9 cellular contexts compared by ENCODE assay signal in the genomic region with DNA sequence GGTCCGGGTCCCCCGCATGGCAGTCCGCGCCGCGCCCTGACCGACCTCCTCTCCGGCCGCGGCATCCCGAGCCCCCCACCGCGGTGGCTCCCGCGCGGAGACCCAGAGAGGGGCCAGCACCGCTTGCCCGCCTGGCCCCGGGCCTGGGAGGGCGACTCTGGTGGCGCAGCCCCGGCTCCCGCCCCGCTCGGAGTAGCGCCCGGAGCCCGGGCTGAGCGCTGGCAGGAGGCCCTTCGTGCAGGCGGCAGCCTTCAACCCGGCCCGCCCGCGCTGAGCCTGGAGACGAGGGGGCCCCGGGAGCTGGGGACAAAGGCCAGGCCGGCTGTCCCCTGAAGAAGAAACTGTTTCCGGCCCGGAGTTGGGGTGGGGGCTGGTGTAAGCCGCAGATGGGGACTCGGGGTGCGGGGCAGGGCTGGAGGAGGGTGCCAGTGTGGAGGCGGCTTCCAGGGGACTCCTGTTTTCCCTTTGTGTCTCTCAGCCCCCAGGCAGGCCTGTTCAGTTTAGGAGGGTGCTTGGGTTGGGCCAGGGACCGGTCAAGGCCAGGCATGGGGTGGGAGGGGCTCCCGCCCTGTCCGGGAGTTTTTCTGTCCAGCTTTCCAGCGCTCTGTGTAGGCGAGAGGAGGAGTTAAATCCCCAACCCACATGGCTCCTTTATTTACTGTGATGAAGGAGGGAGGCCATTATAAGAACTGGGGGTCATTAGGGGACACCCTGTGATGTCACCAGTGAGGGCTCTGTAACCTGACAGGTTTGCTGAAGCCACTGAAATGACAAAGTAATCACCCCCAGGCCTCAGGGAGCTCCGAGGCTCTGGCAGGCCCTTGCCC. TPM values are rescaled to one million over a fixed set of nuclear protein-coding genes. Genes with fewer than 3 reads are reported as not detected.
DNase-seq lines count a peak whose midpoint lies in the region; ATAC-seq, FAIRE-seq and TF ChIP-seq lines count a peak whose summit lies in the region.
"Had no signal": no experiment of that assay in that cellular context is flagged by ENCODE, and none has a peak within 500 bp of the region (broad histone marks: within the 10 kb centered on the region; RNA-seq: fewer than 3 reads in every experiment).

No MANE protein-coding gene starts in this region.

- no peak for TF ChIP-seq POLR2A in body of pancreas (IDR thresholded peaks at IDR 0.05)

- H3K4me3 ChIP-seq in body of pancreas: peak overlapping the region; percentile 15 to 64
- peak overlapping the region; percentile 9 to 52 for H3K4me3 ChIP-seq in kidney (ENCODE audit: low read length in 2 of 2)
- peak overlapping the region; percentile 84 for H3K4me3 ChIP-seq in thoracic aorta

- H3K4me1 Mint-ChIP-seq in activated naive CD4-positive, alpha-beta T cell treated with anti-CD3 and anti-CD28 coated beads, Interleukin-2, amount 50 U/mL, for 24 hours: no peaks in the 10 kb centered on the region
- peaks cover 3% of the 10 kb centered on the region for H3K4me1 Mint-ChIP-seq in activated naive CD4-positive, alpha-beta T cell treated with anti-CD3 and anti-CD28 coated beads, Interleukin-2, amount 10 ng/mL, durations not matched to agents 7 days and 5 days

- H3K4me3 Mint-ChIP-seq in activated naive CD4-positive, alpha-beta T cell treated with anti-CD3 and anti-CD28 coated beads, Interleukin-2, amount 50 U/mL, for 24 hours: peak overlapping the region; percentile 33
- no peak overlapping the region for H3K4me3 Mint-ChIP-seq in activated naive CD4-positive, alpha-beta T cell treated with anti-CD3 and anti-CD28 coated beads, Interleukin-2, amount 10 ng/mL, durations not matched to agents 7 days and 5 days

- FAIRE-seq in kidney (lab: Jason Lieb, UNC): no peak
- FAIRE-seq in urothelium cell line (lab: Jason Lieb, UNC): no peak

- TF ChIP-seq CTCF in body of pancreas (IDR thresholded peaks at IDR 0.05) (no peak), kidney (IDR thresholded peaks at IDR 0.05; ENCODE audit: borderline replicate concordance, extremely low read depth, insufficient read depth) (no peak), thoracic aorta (IDR thresholded peaks at IDR 0.05) (no peak)

- ATAC-seq in body of pancreas: peak; percentile 58
- no peak for ATAC-seq in thoracic aorta (ENCODE audit: insufficient number of reproducible peaks, low FRiP score, low read depth)
- ATAC-seq in GM18870 (IDR thresholded peaks at IDR 0.05; ENCODE audit: unreplicated experiment): no peak

- H3K27me3 ChIP-seq in body of pancreas (no peaks in the 10 kb centered on the region), thoracic aorta (replicated peaks; ENCODE audit: insufficient read depth) (no peaks in the 10 kb centered on the region)

- H3K9me3 ChIP-seq in body of pancreas (no peaks in the 10 kb centered on the region), kidney (ENCODE audit: control insufficient read depth in 1 of 2, low read length in 2 of 2) (no peaks in the 10 kb centered on the region), thoracic aorta (no peaks in the 10 kb centered on the region)

- CTCF ChIA-PET in activated naive CD4-positive, alpha-beta T cell treated with anti-CD3 and anti-CD28 coated beads, Interleukin-2, amount 10 ng/mL, durations not matched to agents 7 days and 5 days (lab: Charles Lee): interaction anchor here (2.3 kb wide), 1 partner anchor 10 kb away, joined by 9 read pairs; no protein-coding TSS in a partner anchor

- H3K27me3 Mint-ChIP-seq in activated naive CD4-positive, alpha-beta T cell treated with anti-CD3 and anti-CD28 coated beads, Interleukin-2, amount 50 U/mL, for 24 hours: peaks cover 19% of the 10 kb centered on the region
- H3K27me3 Mint-ChIP-seq in activated naive CD4-positive, alpha-beta T cell treated with anti-CD3 and anti-CD28 coated beads, Interleukin-2, amount 10 ng/mL, durations not matched to agents 7 days and 5 days: peaks cover 73% of the 10 kb centered on the region

- no peaks in the 10 kb centered on the region for H3K36me3 Mint-ChIP-seq in activated naive CD4-positive, alpha-beta T cell treated with anti-CD3 and anti-CD28 coated beads, Interleukin-2, amount 50 U/mL, for 24 hours
- H3K36me3 Mint-ChIP-seq in activated naive CD4-positive, alpha-beta T cell treated with anti-CD3 and anti-CD28 coated beads, Interleukin-2, amount 10 ng/mL, durations not matched to agents 7 days and 5 days: no peaks in the 10 kb centered on the region
- H3K36me3 Mint-ChIP-seq: activated naive CD4-positive, alpha-beta T cell treated with anti-CD3 and anti-CD28 coated beads, Interleukin-2, amount 50 U/mL, for 72 hours had no signal

- H3K27ac ChIP-seq in body of pancreas (peak overlapping the region in 2 of 4 donors; percentile 3 to 43), kidney (ENCODE audit: low read depth in 2 of 2, low read length in 2 of 2) (no peak overlapping the region), thoracic aorta (peak overlapping the region in 1 of 2 donors; percentile 15)

- no peak for DNase-seq in activated naive CD4-positive, alpha-beta T cell treated with anti-CD3 and anti-CD28 coated beads, Interleukin-2, amount 10 ng/mL, durations not matched to agents 7 days and 5 days
- DNase-seq in body of pancreas (peak; percentile 33 to 48 (median 39)), kidney (peak; percentile 79), thoracic aorta (ENCODE audit: low spot score) (no peak), NCI-H1436 treated with DMSO at 0.1 percent for 48 hours (lab: John Stamatoyannopoulos, UW) (no peak), urothelium cell line (ENCODE audit: low spot score) (no peak)

- H3K36me3 ChIP-seq in body of pancreas (replicated peaks in 1 of 2; ENCODE audit: insufficient read depth in 1 of 2, low read depth in 2 of 2): no peaks in the 10 kb centered on the region
- no peaks in the 10 kb centered on the region for H3K36me3 ChIP-seq in kidney (ENCODE audit: control insufficient read depth in 1 of 2, insufficient read depth in 2 of 2, low read length in 2 of 2)
- H3K36me3 ChIP-seq in thoracic aorta: peaks cover 5% of the 10 kb centered on the region

- no peak overlapping the region for H3K27ac Mint-ChIP-seq in activated naive CD4-positive, alpha-beta T cell treated with anti-CD3 and anti-CD28 coated beads, Interleukin-2, amount 50 U/mL, for 24 hours
- no peak overlapping the region for H3K27ac Mint-ChIP-seq in activated naive CD4-positive, alpha-beta T cell treated with anti-CD3 and anti-CD28 coated beads, Interleukin-2, amount 10 ng/mL, durations not matched to agents 7 days and 5 days
- H3K27ac Mint-ChIP-seq: activated naive CD4-positive, alpha-beta T cell treated with anti-CD3 and anti-CD28 coated beads, Interleukin-2, amount 50 U/mL, for 72 hours had no signal

- H3K9me3 Mint-ChIP-seq in activated naive CD4-positive, alpha-beta T cell treated with anti-CD3 and anti-CD28 coated beads, Interleukin-2, amount 50 U/mL, for 24 hours: no peaks in the 10 kb centered on the region
- no peaks in the 10 kb centered on the region for H3K9me3 Mint-ChIP-seq in activated naive CD4-positive, alpha-beta T cell treated with anti-CD3 and anti-CD28 coated beads, Interleukin-2, amount 10 ng/mL, durations not matched to agents 7 days and 5 days
- H3K9me3 Mint-ChIP-seq: activated naive CD4-positive, alpha-beta T cell treated with anti-CD3 and anti-CD28 coated beads, Interleukin-2, amount 50 U/mL, for 72 hours had no signal

- H3K4me1 ChIP-seq in body of pancreas (peaks cover 18% of the 10 kb centered on the region), kidney (ENCODE audit: control insufficient read depth in 1 of 2, insufficient read depth in 1 of 2, low read depth in 1 of 2, low read length in 2 of 2) (peaks cover 0 to 3% of the 10 kb centered on the region in 2 donors), thoracic aorta (ENCODE audit: control insufficient read depth in 1 of 2, low read depth in 2 of 2) (peaks cover 0 to 13% of the 10 kb centered on the region in 2 donors)

- 0 to 3% methylated on average over 1 to 44 of the region's 50 CpGs for WGBS in body of pancreas, 2 donors

- peak overlapping the region in 1 of 2 donors; percentile 34 for H3K9ac ChIP-seq in kidney (ENCODE audit: low read length in 2 of 2)

- intact Hi-C loops in body of pancreas (cut with DNase I) (no loop called here), kidney (cut with DNase I) (no loop called here)

RNA-seq across cellular contexts. Expression of gene LRP3, which starts 1.0 kb away (rescaled TPM):
- 10 to 100 TPM; 18.1 to 23.3 TPM for total RNA-seq in body of pancreas
- 23.8 TPM for total RNA-seq in kidney
- 13.9 TPM for polyA plus RNA-seq in kidney (ENCODE audit: insufficient read depth, low read depth, low replicate concordance)
- 10 to 100 TPM; 32.2 to 50.9 TPM for total RNA-seq in thoracic aorta

RNA-seq across cellular contexts. Expression of gene SLC7A10, which starts 30.6 kb away (rescaled TPM):
- total RNA-seq in body of pancreas: 1 to 10 TPM in 1 of 2 donors, under 1 TPM in 1; 0.78 to 5.3 TPM
- not detected for total RNA-seq in kidney
- polyA plus RNA-seq in kidney (ENCODE audit: insufficient read depth, low read depth, low replicate concordance): 0.41 TPM
- not detected for total RNA-seq in thoracic aorta
- total RNA-seq: activated naive CD4-positive, alpha-beta T cell treated with anti-CD3 and anti-CD28 coated beads, Interleukin-2, amount 50 U/mL, for 72 hours had no signal

Comparison
In these comparisons a context has a peak if more than half of its experiments do, and no peak if none do; other contexts are left out.
1. DNase-seq: peak in body of pancreas (4 of 4) and kidney (single experiment); none in activated naive CD4-positive, alpha-beta T cell treated with anti-CD3 and anti-CD28 coated beads, Interleukin-2, amount 10 ng/mL, durations not matched to agents 7 days and 5 days (single experiment), thoracic aorta (single experiment), NCI-H1436 treated with DMSO at 0.1 percent for 48 hours (single experiment) and urothelium cell line (single experiment).
2. H3K4me3 ChIP-seq: peak in every context shown above with its lines; median percentile 84 in thoracic aorta; 40 in body of pancreas; 30 in kidney.